ENCODE assay signal across 16 cellular contexts in the genomic region with DNA sequence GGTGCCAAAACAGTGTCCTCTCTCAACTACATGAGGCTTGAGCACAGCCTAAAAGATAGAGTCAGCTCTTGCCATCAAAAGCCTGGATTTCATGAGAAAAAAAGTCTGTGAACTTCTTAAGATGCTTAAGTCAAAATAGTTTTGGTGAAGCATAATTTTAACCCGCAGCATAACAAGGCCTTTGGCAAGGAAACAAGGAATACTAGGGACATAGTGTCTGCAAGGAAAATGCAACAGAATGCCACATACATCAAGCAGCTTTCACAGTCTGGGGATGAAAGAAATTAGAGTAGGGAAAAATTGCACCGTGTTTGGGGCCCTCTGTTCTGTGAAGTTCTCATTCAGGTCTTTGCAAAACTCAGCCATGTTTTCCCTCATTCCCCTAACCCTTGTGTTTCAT.
DNase-seq lines count a peak whose midpoint lies in the region; ATAC-seq and TF ChIP-seq lines count a peak whose summit lies in the region.
"Had no signal": no experiment of that assay in that cellular context is flagged by ENCODE, and none has a peak within 500 bp of the region (broad histone marks: within the 10 kb centered on the region; RNA-seq: fewer than 3 reads in every experiment).

No MANE protein-coding gene starts in this region.

- no peak for ATAC-seq in left lobe of liver
- no peak for ATAC-seq in GM21529 (IDR thresholded peaks at IDR 0.05; ENCODE audit: unreplicated experiment)
- no peak for ATAC-seq in GM19452 (IDR thresholded peaks at IDR 0.05; ENCODE audit: unreplicated experiment)

- no peaks in the 10 kb centered on the region for H3K27me3 ChIP-seq in SK-N-SH (ENCODE audit: insufficient read depth)
- H3K27me3 ChIP-seq in uterus = no peaks in the 10 kb centered on the region
- H3K27me3 ChIP-seq: SJCRH30 had no signal

- no peaks in the 10 kb centered on the region for H3K9me2 ChIP-seq in SK-N-SH

- H3K4me3 ChIP-seq in SK-N-SH (ENCODE audit: low read depth in 2 of 2, low read length in 1 of 2) = no peak overlapping the region
- H3K4me3 ChIP-seq in uterus = no peak overlapping the region
- H3K4me3 ChIP-seq: PC-9, SJCRH30 had no signal

- H3K9ac ChIP-seq in SK-N-SH = no peak overlapping the region

- intact Hi-C loops in uterus (cut with DNase I; ENCODE audit: low total_unique reads) = no loop called here

- H3K79me2 ChIP-seq in SK-N-SH (ENCODE audit: insufficient read depth) = no peaks in the 10 kb centered on the region

- no peak for TF ChIP-seq RAD21 in SK-N-SH (IDR thresholded peaks at IDR 0.05; ENCODE audit: low read length)

- DNase-seq in GM03348 (ENCODE audit: low spot score) (peak; percentile 7), SK-N-SH (no peak), iris pigment epithelial cell (ENCODE audit: low read depth) (peak; percentile 11), left lobe of liver (ENCODE audit: low spot score) (no peak), uterus (no peak)
- DNase-seq: HCEC 1CT, NCI-H1436, NCI-H2029, NCI-H2171 treated with DMSO at 0.1 percent for 48 hours, NCI-H748 treated with DMSO at 0.1 percent for 48 hours, PC-9, SJCRH30, SW 1271 had no signal

- peak overlapping the region; percentile 76; the same call in 1 of the 2 replicates for H2AFZ ChIP-seq in SK-N-SH (ENCODE audit: low read depth)
- H2AFZ ChIP-seq: PC-9 had no signal

- H3F3A ChIP-seq in SK-N-SH (replicated peaks; ENCODE audit: insufficient read depth) = no peaks in the 10 kb centered on the region

- TF ChIP-seq POLR2A in uterus (IDR thresholded peaks at IDR 0.05) = no peak

- no peaks in the 10 kb centered on the region for H4K20me1 ChIP-seq in SK-N-SH (ENCODE audit: insufficient read depth)

- no peak overlapping the region for H3K27ac ChIP-seq in SK-N-SH (ENCODE audit: low read depth in 2 of 2, low read length in 1 of 2)
- H3K27ac ChIP-seq in uterus = no peak overlapping the region
- H3K27ac ChIP-seq: C4-2B, PC-9, SJCRH30 had no signal

- H3K9me3 ChIP-seq in SK-N-SH (no peaks in the 10 kb centered on the region), uterus (no peaks in the 10 kb centered on the region)
- H3K9me3 ChIP-seq: SJCRH30 had no signal

- no peak for TF ChIP-seq EP300 in SK-N-SH (IDR thresholded peaks at IDR 0.05; ENCODE audit: borderline replicate concordance in 1 of 2, low read depth in 1 of 2, low read length in 1 of 2)

- POLR2A ChIA-PET in SK-N-SH (lab: Yijun Ruan, JAX) = no interaction called here

- no peak for TF ChIP-seq CTCF in SK-N-SH (IDR thresholded peaks at IDR 0.05)
- no peak for TF ChIP-seq CTCF in uterus (IDR thresholded peaks at IDR 0.05)

- no peaks in the 10 kb centered on the region; a peak in 2 of 4 replicates for H3K4me1 ChIP-seq in SK-N-SH (ENCODE audit: control insufficient read depth in 1 of 2, insufficient read depth in 2 of 2, low read depth in 1 of 2, low read length in 1 of 2)
- no peaks in the 10 kb centered on the region for H3K4me1 ChIP-seq in uterus
- H3K4me1 ChIP-seq: SJCRH30 had no signal

- 7% methylated on average over 2 of the region's 2 CpGs for WGBS in SK-N-SH (ENCODE audit: low lambda C conversion rate)

- CTCF ChIA-PET in SK-N-SH (lab: Yijun Ruan, JAX) = no interaction called here

- H3K36me3 ChIP-seq in SK-N-SH (replicated peaks in 1 of 2; ENCODE audit: control insufficient read depth in 1 of 2, insufficient read depth in 2 of 2, low read length in 1 of 2) = no peaks in the 10 kb centered on the region
- H3K36me3 ChIP-seq in uterus = no peaks in the 10 kb centered on the region
- H3K36me3 ChIP-seq: SJCRH30 had no signal

- H3K4me2 ChIP-seq in SK-N-SH = no peak overlapping the region
- H3K4me2 ChIP-seq: PC-9 had no signal

TF ChIP-seq in SK-N-SH, 30 proteins besides CTCF, POLR2A, EP300 and RAD21:
- TF ChIP-seq, protein P1, sequence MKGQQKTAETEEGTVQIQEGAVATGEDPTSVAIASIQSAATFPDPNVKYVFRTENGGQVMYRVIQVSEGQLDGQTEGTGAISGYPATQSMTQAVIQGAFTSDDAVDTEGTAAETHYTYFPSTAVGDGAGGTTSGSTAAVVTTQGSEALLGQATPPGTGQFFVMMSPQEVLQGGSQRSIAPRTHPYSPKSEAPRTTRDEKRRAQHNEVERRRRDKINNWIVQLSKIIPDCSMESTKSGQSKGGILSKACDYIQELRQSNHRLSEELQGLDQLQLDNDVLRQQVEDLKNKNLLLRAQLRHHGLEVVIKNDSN (IDR thresholded peaks at IDR 0.05; ENCODE audit: borderline replicate concordance, low read depth) = no peak
- no peak for TF ChIP-seq TAF1 (IDR thresholded peaks at IDR 0.05; ENCODE audit: borderline replicate concordance, low read depth, low read length)
- TF ChIP-seq POLR2AphosphoS5 (IDR thresholded peaks at IDR 0.05; ENCODE audit: low read depth, low read length) = no peak
- TF ChIP-seq, protein P2, sequence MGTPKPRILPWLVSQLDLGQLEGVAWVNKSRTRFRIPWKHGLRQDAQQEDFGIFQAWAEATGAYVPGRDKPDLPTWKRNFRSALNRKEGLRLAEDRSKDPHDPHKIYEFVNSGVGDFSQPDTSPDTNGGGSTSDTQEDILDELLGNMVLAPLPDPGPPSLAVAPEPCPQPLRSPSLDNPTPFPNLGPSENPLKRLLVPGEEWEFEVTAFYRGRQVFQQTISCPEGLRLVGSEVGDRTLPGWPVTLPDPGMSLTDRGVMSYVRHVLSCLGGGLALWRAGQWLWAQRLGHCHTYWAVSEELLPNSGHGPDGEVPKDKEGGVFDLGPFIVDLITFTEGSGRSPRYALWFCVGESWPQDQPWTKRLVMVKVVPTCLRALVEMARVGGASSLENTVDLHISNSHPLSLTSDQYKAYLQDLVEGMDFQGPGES (IDR thresholded peaks at IDR 0.05; ENCODE audit: low read depth, low read length) = no peak
- no peak for TF ChIP-seq JUND (IDR thresholded peaks at IDR 0.05)
- no peak for TF ChIP-seq MEF2A (IDR thresholded peaks at IDR 0.05; ENCODE audit: borderline replicate concordance, low read depth)
- TF ChIP-seq USF2 (IDR thresholded peaks at IDR 0.05; ENCODE audit: borderline replicate concordance, low read depth, low read length) = no peak
- no peak for TF ChIP-seq RXRA (IDR thresholded peaks at IDR 0.05; ENCODE audit: borderline replicate concordance, low read depth)
- TF ChIP-seq TCF12 (IDR thresholded peaks at IDR 0.05) = no peak
- TF ChIP-seq FOXM1 (IDR thresholded peaks at IDR 0.05; ENCODE audit: low read depth) = no peak
- no peak for TF ChIP-seq RCOR1 (IDR thresholded peaks at IDR 0.05; ENCODE audit: low read length)
- TF ChIP-seq, protein P3, sequence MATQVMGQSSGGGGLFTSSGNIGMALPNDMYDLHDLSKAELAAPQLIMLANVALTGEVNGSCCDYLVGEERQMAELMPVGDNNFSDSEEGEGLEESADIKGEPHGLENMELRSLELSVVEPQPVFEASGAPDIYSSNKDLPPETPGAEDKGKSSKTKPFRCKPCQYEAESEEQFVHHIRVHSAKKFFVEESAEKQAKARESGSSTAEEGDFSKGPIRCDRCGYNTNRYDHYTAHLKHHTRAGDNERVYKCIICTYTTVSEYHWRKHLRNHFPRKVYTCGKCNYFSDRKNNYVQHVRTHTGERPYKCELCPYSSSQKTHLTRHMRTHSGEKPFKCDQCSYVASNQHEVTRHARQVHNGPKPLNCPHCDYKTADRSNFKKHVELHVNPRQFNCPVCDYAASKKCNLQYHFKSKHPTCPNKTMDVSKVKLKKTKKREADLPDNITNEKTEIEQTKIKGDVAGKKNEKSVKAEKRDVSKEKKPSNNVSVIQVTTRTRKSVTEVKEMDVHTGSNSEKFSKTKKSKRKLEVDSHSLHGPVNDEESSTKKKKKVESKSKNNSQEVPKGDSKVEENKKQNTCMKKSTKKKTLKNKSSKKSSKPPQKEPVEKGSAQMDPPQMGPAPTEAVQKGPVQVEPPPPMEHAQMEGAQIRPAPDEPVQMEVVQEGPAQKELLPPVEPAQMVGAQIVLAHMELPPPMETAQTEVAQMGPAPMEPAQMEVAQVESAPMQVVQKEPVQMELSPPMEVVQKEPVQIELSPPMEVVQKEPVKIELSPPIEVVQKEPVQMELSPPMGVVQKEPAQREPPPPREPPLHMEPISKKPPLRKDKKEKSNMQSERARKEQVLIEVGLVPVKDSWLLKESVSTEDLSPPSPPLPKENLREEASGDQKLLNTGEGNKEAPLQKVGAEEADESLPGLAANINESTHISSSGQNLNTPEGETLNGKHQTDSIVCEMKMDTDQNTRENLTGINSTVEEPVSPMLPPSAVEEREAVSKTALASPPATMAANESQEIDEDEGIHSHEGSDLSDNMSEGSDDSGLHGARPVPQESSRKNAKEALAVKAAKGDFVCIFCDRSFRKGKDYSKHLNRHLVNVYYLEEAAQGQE (IDR thresholded peaks at IDR 0.05; ENCODE audit: low read depth, low read length) = no peak
- no peak for TF ChIP-seq NRF1 (IDR thresholded peaks at IDR 0.05; ENCODE audit: low read depth, low read length)
- TF ChIP-seq MAX (IDR thresholded peaks at IDR 0.05; ENCODE audit: low read depth) = no peak
- no peak for TF ChIP-seq PBX3 (IDR thresholded peaks at IDR 0.05)
- TF ChIP-seq SMC3 (IDR thresholded peaks at IDR 0.05; ENCODE audit: low read depth, low read length) = no peak
- no peak for TF ChIP-seq YY1 (IDR thresholded peaks at IDR 0.05; ENCODE audit: low read depth)
- TF ChIP-seq RFX5 (IDR thresholded peaks at IDR 0.05; ENCODE audit: low read length) = no peak
- TF ChIP-seq ELF1 (IDR thresholded peaks at IDR 0.05) = no peak

Comparison
In these comparisons a context has a peak if more than half of its experiments do, and no peak if none do; other contexts are left out.
1. DNase-seq: peak in GM03348 (single experiment) and iris pigment epithelial cell (single experiment); none in SK-N-SH (single experiment), left lobe of liver (single experiment) and uterus (0 of 2).